11 cellular contexts compared by ENCODE assay signal in the genomic region with DNA sequence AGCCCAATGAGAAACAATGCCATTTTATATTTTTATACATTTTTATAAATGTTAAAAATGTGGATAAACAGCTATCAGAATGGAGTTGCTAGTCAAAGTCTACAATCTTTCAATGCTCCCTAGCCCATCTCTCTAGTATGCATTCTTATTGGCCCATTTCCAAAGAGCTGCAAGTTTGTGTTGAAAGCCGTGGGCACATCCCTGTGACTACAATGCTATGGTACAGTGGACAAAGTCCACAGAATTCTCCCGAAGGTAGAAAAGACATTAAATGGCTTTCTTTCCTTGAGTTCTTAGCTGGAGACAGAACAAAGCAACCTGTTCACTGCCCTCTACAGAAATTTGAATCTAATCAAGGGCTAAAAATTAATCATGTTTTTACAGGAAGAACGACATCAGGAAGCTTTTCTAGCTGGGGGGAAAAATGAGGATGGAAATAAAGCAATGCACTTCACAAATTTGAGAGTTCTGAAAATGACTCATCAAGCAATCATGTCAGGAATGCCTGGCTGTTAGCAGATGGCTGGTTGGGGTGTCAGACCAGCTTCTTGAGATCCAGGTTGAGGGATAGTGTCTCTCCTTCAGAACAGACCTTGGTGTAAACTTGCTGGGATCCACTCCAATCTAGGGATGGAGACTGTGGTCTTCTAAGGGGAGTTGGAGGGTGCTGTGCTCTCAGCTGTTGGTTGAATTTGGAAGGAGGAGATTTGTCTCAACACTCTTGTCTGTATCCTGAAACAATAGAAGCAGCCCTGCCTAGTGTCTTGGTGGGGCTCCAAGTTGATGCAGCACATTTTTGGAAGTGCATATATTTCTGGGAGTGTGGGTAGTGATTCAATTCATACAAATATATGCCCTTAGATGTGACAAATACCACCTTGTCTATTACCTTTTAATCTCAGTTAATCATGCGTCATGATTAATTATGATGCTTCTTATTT.
DNase-seq lines count a peak whose midpoint lies in the region; TF ChIP-seq lines count a peak whose summit lies in the region.
"Had no signal": no experiment of that assay in that cellular context is flagged by ENCODE, and none has a peak within 500 bp of the region (broad histone marks: within the 10 kb centered on the region; RNA-seq: fewer than 3 reads in every experiment).

No MANE protein-coding gene starts in this region.

- H3K9me2 ChIP-seq in OCI-LY1 (ENCODE audit: low read depth, low read length) = no peaks in the 10 kb centered on the region

- H3K9me3 Mint-ChIP-seq in Calu3 (ENCODE audit: low read depth, unreplicated experiment) = peaks cover 4% of the 10 kb centered on the region
- no peaks in the 10 kb centered on the region for H3K9me3 Mint-ChIP-seq in endodermal cell
- H3K9me3 Mint-ChIP-seq: activated naive CD8-positive, alpha-beta T cell treated with anti-CD3 and anti-CD28 coated beads, Interleukin-2, amount 10 ng/mL, durations not matched to agents 7 days and 5 days had no signal

- peak overlapping the region in 1 of 2 experiments; percentile 49 for H3K18ac ChIP-seq in mesenchymal stem cell (ENCODE audit: low read depth in 1 of 2, low read length in 2 of 2)

- H3K9ac ChIP-seq in OCI-LY1 (ENCODE audit: low read length) = no peak overlapping the region
- peak overlapping the region; percentile 18 for H3K9ac ChIP-seq in endodermal cell (ENCODE audit: extremely low read depth, low read length, poor library complexity, severe bottlenecking)
- H3K9ac ChIP-seq in mesenchymal stem cell (ENCODE audit: low read length) = no peak overlapping the region

- H3K36me3 ChIP-seq in OCI-LY1 (ENCODE audit: insufficient read depth, low read length) (no peaks in the 10 kb centered on the region), endodermal cell (ENCODE audit: control insufficient read depth, insufficient read depth, low read length) (no peaks in the 10 kb centered on the region), mesenchymal stem cell (ENCODE audit: control insufficient read depth in 1 of 2, insufficient read depth in 2 of 2, low read depth in 1 of 2, low read length in 2 of 2) (no peaks in the 10 kb centered on the region), esophagus squamous epithelium (no peaks in the 10 kb centered on the region)

- H2AFZ ChIP-seq in OCI-LY1 (ENCODE audit: low read length) = peak overlapping the region; percentile 50; the same call in 1 of the 2 replicates
- no peak overlapping the region for H2AFZ ChIP-seq in mesenchymal stem cell (ENCODE audit: low read depth, low read length)

- H3K4me3 Mint-ChIP-seq in Calu3 (ENCODE audit: low read depth, unreplicated experiment) = no peak overlapping the region
- H3K4me3 Mint-ChIP-seq in endodermal cell = no peak overlapping the region
- H3K4me3 Mint-ChIP-seq: activated naive CD8-positive, alpha-beta T cell treated with anti-CD3 and anti-CD28 coated beads, Interleukin-2, amount 10 ng/mL, durations not matched to agents 7 days and 5 days had no signal

- CTCF ChIA-PET in Calu3 (lab: Charles Lee) = interaction anchor here (0.5 to 2.6 kb wide), 8 partner anchors 14 to 1918 kb away, joined by 3 to 10 read pairs (median 3); no protein-coding TSS in a partner anchor

- H3F3A ChIP-seq in OCI-LY1 (ENCODE audit: insufficient read depth, low read length) = no peaks in the 10 kb centered on the region

- H3K4me1 ChIP-seq in OCI-LY1 (ENCODE audit: insufficient read depth, low read length, severe bottlenecking) = no peaks in the 10 kb centered on the region
- peaks cover 5% of the 10 kb centered on the region for H3K4me1 ChIP-seq in endodermal cell (ENCODE audit: control insufficient read depth, insufficient read depth, low read length)
- H3K4me1 ChIP-seq in mesenchymal stem cell (ENCODE audit: control insufficient read depth, insufficient read depth, low read depth, low read length) = peaks cover 8% of the 10 kb centered on the region
- H3K4me1 ChIP-seq in esophagus squamous epithelium = peaks cover 0 to 55% (median 18%) of the 10 kb centered on the region in 3 donors

- no peak overlapping the region for H3K27ac ChIP-seq in OCI-LY1 (ENCODE audit: low read depth, low read length, poor library complexity, severe bottlenecking)
- H3K27ac ChIP-seq in endodermal cell (ENCODE audit: low read depth, low read length) = no peak overlapping the region
- peak overlapping the region; percentile 96 for H3K27ac ChIP-seq in mesenchymal stem cell (ENCODE audit: low read length, poor library complexity, severe bottlenecking)
- peak overlapping the region in 1 of 4 donors; percentile 23 for H3K27ac ChIP-seq in esophagus squamous epithelium

- no peaks in the 10 kb centered on the region for H4K20me1 ChIP-seq in OCI-LY1 (ENCODE audit: insufficient read depth, low read length)

- H2BK5ac ChIP-seq in mesenchymal stem cell (ENCODE audit: low read depth, low read length, poor library complexity, severe bottlenecking) = peak overlapping the region; percentile 80

- H3K27me3 Mint-ChIP-seq in Calu3 (ENCODE audit: unreplicated experiment) = no peaks in the 10 kb centered on the region
- H3K27me3 Mint-ChIP-seq in endodermal cell (ENCODE audit: insufficient read depth) = no peaks in the 10 kb centered on the region
- H3K27me3 Mint-ChIP-seq: activated naive CD8-positive, alpha-beta T cell treated with anti-CD3 and anti-CD28 coated beads, Interleukin-2, amount 10 ng/mL, durations not matched to agents 7 days and 5 days had no signal

- peak; percentile 53 for DNase-seq in Calu3
- peak; percentile 72 for DNase-seq in endodermal cell
- peak; percentile 55 for DNase-seq in mesenchymal stem cell
- DNase-seq in NCI-H1930 (lab: John Stamatoyannopoulos, UW) = no peak
- DNase-seq in esophagus squamous epithelium (lab: John Stamatoyannopoulos, UW) = no peak
- DNase-seq in OCI-M1 (lab: John Stamatoyannopoulos, UW) = no peak
- DNase-seq in posterior vena cava (ENCODE audit: low spot score) = no peak
- DNase-seq: activated naive CD8-positive, alpha-beta T cell treated with anti-CD3 and anti-CD28 coated beads, Interleukin-2, amount 10 ng/mL, durations not matched to agents 7 days and 5 days; COR-L47; NCI-H2171 had no signal

- no peak overlapping the region for H4K91ac ChIP-seq in mesenchymal stem cell (ENCODE audit: low read length)

- no peak overlapping the region for H3K23ac ChIP-seq in mesenchymal stem cell (ENCODE audit: low read length in 2 of 2)

- TF ChIP-seq CTCF in Calu3 (IDR thresholded peaks at IDR 0.05; ENCODE audit: unreplicated experiment) (no peak), OCI-LY1 (IDR thresholded peaks at IDR 0.05; ENCODE audit: low read length) (no peak), endodermal cell (conservative IDR thresholded peaks at IDR 0.05) (no peak), esophagus squamous epithelium (IDR thresholded peaks at IDR 0.05) (no peak)

- H2AK5ac ChIP-seq in mesenchymal stem cell (ENCODE audit: low read length, severe bottlenecking) = peak overlapping the region; percentile 93

- H3K4me1 Mint-ChIP-seq in Calu3 (ENCODE audit: low read depth, unreplicated experiment) (peaks cover 60% of the 10 kb centered on the region), endodermal cell (peaks cover 7% of the 10 kb centered on the region)
- H3K4me1 Mint-ChIP-seq: activated naive CD8-positive, alpha-beta T cell treated with anti-CD3 and anti-CD28 coated beads, Interleukin-2, amount 10 ng/mL, durations not matched to agents 7 days and 5 days had no signal

- no peaks in the 10 kb centered on the region for H3K79me2 ChIP-seq in OCI-LY1 (ENCODE audit: insufficient read depth, low read length)

- no peak overlapping the region for H3K4ac ChIP-seq in mesenchymal stem cell (ENCODE audit: low read depth in 1 of 2, low read length in 2 of 2)

- H2BK12ac ChIP-seq in mesenchymal stem cell (ENCODE audit: low read length in 2 of 2) = no peak overlapping the region

- H3K9me3 ChIP-seq in OCI-LY1 (ENCODE audit: low read length) (no peaks in the 10 kb centered on the region), endodermal cell (ENCODE audit: control insufficient read depth, low read length) (no peaks in the 10 kb centered on the region), mesenchymal stem cell (ENCODE audit: control insufficient read depth, low read length) (no peaks in the 10 kb centered on the region), esophagus squamous epithelium (no peaks in the 10 kb centered on the region)

- no peaks in the 10 kb centered on the region for H3K27me3 ChIP-seq in OCI-LY1 (ENCODE audit: insufficient read depth, low read length)
- H3K27me3 ChIP-seq in endodermal cell (ENCODE audit: control insufficient read depth, insufficient read depth, low read length, poor library complexity, severe bottlenecking) = no peaks in the 10 kb centered on the region
- H3K27me3 ChIP-seq in mesenchymal stem cell (ENCODE audit: control insufficient read depth in 1 of 2, insufficient read depth in 1 of 2, low read length in 2 of 2) = no peaks in the 10 kb centered on the region
- H3K27me3 ChIP-seq in esophagus squamous epithelium = no peaks in the 10 kb centered on the region

- no peak overlapping the region for H3K4me2 ChIP-seq in OCI-LY1 (ENCODE audit: low read length)
- H3K4me2 ChIP-seq in mesenchymal stem cell (ENCODE audit: low read length, poor library complexity, severe bottlenecking) = no peak overlapping the region

- no peaks in the 10 kb centered on the region for H3K79me1 ChIP-seq in mesenchymal stem cell (replicated peaks; ENCODE audit: low read length, poor library complexity, severe bottlenecking)

- H3K27ac Mint-ChIP-seq in Calu3 (ENCODE audit: unreplicated experiment) (peak overlapping the region; percentile 52), endodermal cell (peak overlapping the region; percentile 78)
- H3K27ac Mint-ChIP-seq: activated naive CD8-positive, alpha-beta T cell treated with anti-CD3 and anti-CD28 coated beads, Interleukin-2, amount 10 ng/mL, durations not matched to agents 7 days and 5 days had no signal

- H3K36me3 Mint-ChIP-seq in Calu3 (ENCODE audit: insufficient read depth, unreplicated experiment) (peaks cover 5% of the 10 kb centered on the region), endodermal cell (ENCODE audit: low read depth) (no peaks in the 10 kb centered on the region)
- H3K36me3 Mint-ChIP-seq: activated naive CD8-positive, alpha-beta T cell treated with anti-CD3 and anti-CD28 coated beads, Interleukin-2, amount 10 ng/mL, durations not matched to agents 7 days and 5 days had no signal

- WGBS in endodermal cell (ENCODE audit: insufficient coverage in 1 of 2, insufficient read length in 1 of 2), 2 experiments = 76 to 81% methylated on average over 3 to 4 of the region's 4 CpGs
- WGBS in mesenchymal stem cell = 26% methylated on average over 3 of the region's 4 CpGs
- WGBS in esophagus squamous epithelium, 2 donors = 36 to 39% methylated on average over 4 of the region's 4 CpGs

- no TSS peak for BruUV-seq in Calu3 (replicated peaks; lab: Mats Ljungman, UMichigan)

- H3K14ac ChIP-seq in mesenchymal stem cell (ENCODE audit: low read length in 2 of 2) = no peak overlapping the region

- TF ChIP-seq POLR2A in esophagus squamous epithelium (IDR thresholded peaks at IDR 0.05) = no peak

- intact Hi-C loops in Calu3 (cut with micrococcal nuclease; ENCODE audit: unreplicated experiment) (loop anchor here (2.0 kb wide), 1 partner anchor 28 kb away; no protein-coding TSS in a partner anchor), esophagus squamous epithelium (cut with DNase I) (no loop called here), posterior vena cava (cut with DNase I) (no loop called here)

- no peak overlapping the region for H2BK15ac ChIP-seq in mesenchymal stem cell (ENCODE audit: low read depth, poor library complexity, severe bottlenecking)

- no peak overlapping the region for H4K8ac ChIP-seq in mesenchymal stem cell (ENCODE audit: low read length)

- H3K4me3 ChIP-seq in OCI-LY1 (ENCODE audit: low read depth, low read length, poor library complexity, severe bottlenecking) (no peak overlapping the region), endodermal cell (ENCODE audit: low read length) (peak overlapping the region; percentile 19), mesenchymal stem cell (ENCODE audit: insufficient read depth in 1 of 2, low read depth in 1 of 2, low read length in 2 of 2) (no peak overlapping the region), esophagus squamous epithelium (no peak overlapping the region)

- no peak overlapping the region for H2BK120ac ChIP-seq in mesenchymal stem cell (ENCODE audit: low read depth, low read length)

Comparison
In these comparisons a context has a peak if more than half of its experiments do, and no peak if none do; other contexts are left out.
1. DNase-seq: peak in Calu3 (single experiment), endodermal cell (single experiment) and mesenchymal stem cell (single experiment); none in NCI-H1930 (0 of 2), esophagus squamous epithelium (single experiment), OCI-M1 (single experiment) and posterior vena cava (single experiment).